In genomic region chr10:105785721-105786120, GRCh38 we compare ENCODE assay signal across 25 cellular contexts.
A peak's percentile ranks its signal among the peaks of the same experiment; 100 is the strongest.
DNase-seq lines count a peak whose midpoint lies in the region; ATAC-seq, FAIRE-seq and TF ChIP-seq lines count a peak whose summit lies in the region.
"Had no signal": no experiment of that assay in that cellular context is flagged by ENCODE, and none has a peak within 500 bp of the region (broad histone marks: within the 10 kb centered on the region; RNA-seq: fewer than 3 reads in every experiment).

No MANE protein-coding gene starts in this region.

- DNase-seq in HT1080 (ENCODE audit: low read depth): peak; percentile 69
- peak; percentile 4 for DNase-seq in RKO (ENCODE audit: low spot score)
- DNase-seq in bronchial epithelial cell (ENCODE audit: low read depth): peak; percentile 59
- DNase-seq in kidney tubule cell (ENCODE audit: low spot score): peak; percentile 82
- no peak for DNase-seq in adrenal gland
- no peak for DNase-seq in G401 (ENCODE audit: low spot score)
- DNase-seq: 8988T; ACHN; AML-193; BE2C; CD4-positive, alpha-beta T cell; CD8-positive, alpha-beta memory T cell; DMS 273 treated with DMSO at 0.1 percent for 48 hours; DMS79; EL; GF-D8; H7; HCEC 1CT had no signal

- intact Hi-C loops in adrenal gland (cut with DNase I): no loop called here

- ATAC-seq in HG03159 (IDR thresholded peaks at IDR 0.05; ENCODE audit: unreplicated experiment): no peak
- ATAC-seq: A549 had no signal

- no peaks in the 10 kb centered on the region for H3K36me3 ChIP-seq in bronchial epithelial cell (ENCODE audit: control insufficient read depth, insufficient read depth, low read length)
- H3K36me3 ChIP-seq in adrenal gland (replicated peaks in 1 of 2): no peaks in the 10 kb centered on the region
- H3K36me3 ChIP-seq: BE2C; BLaER1 treated with 17β-estradiol and CSF1 and Interleukin-3, amounts not matched to agents 10 nM and 100 nM had no signal

- TF ChIP-seq CTCF in bronchial epithelial cell (IDR thresholded peaks at IDR 0.05; ENCODE audit: insufficient read depth, low read length, severe bottlenecking) (no peak), adrenal gland (IDR thresholded peaks at IDR 0.05) (no peak)

- no peaks in the 10 kb centered on the region for H3K4me1 ChIP-seq in adrenal gland (replicated peaks in 1 of 2)
- H3K4me1 ChIP-seq: A549; BE2C; BLaER1 treated with 17β-estradiol and CSF1 and Interleukin-3, amounts not matched to agents 10 nM and 100 nM had no signal

- WGBS in adrenal gland, 4 donors: 42 to 50% (median 44%) methylated on average over 3 of the region's 3 CpGs

- H3K27me3 ChIP-seq in bronchial epithelial cell (ENCODE audit: control insufficient read depth, insufficient read depth, low read length) (no peaks in the 10 kb centered on the region), adrenal gland (no peaks in the 10 kb centered on the region)
- H3K27me3 ChIP-seq: BE2C; BLaER1 treated with 17β-estradiol and CSF1 and Interleukin-3, amounts not matched to agents 10 nM and 100 nM had no signal

- in situ Hi-C loops in G401 (cut with HindIII; ENCODE audit: low sequenced_read_pairs): no loop called here

- FAIRE-seq in bronchial epithelial cell (lab: Jason Lieb, UNC): no peak
- FAIRE-seq: A549, D721Med, GM12891, GM18507, H1 had no signal

- H3K4me3 ChIP-seq in bronchial epithelial cell (ENCODE audit: low read depth, low read length) (no peak overlapping the region), adrenal gland (no peak overlapping the region)
- H3K4me3 ChIP-seq: A549; BLaER1 treated with 17β-estradiol and CSF1 and Interleukin-3, amounts not matched to agents 10 nM and 100 nM had no signal

- TF ChIP-seq POLR2A in adrenal gland (IDR thresholded peaks at IDR 0.05): no peak

- H3K27ac ChIP-seq in adrenal gland: no peak overlapping the region
- H3K27ac ChIP-seq: A549; BLaER1 treated with 17β-estradiol and CSF1 and Interleukin-3, amounts not matched to agents 10 nM and 100 nM had no signal

- no peaks in the 10 kb centered on the region for H3K9me3 ChIP-seq in adrenal gland (replicated peaks in 1 of 3)
- H3K9me3 ChIP-seq: A549, BE2C had no signal

Comparison
In these comparisons a context has a peak if more than half of its experiments do, and no peak if none do; other contexts are left out.
1. DNase-seq: peak in HT1080 (single experiment), RKO (single experiment), bronchial epithelial cell (single experiment) and kidney tubule cell (single experiment); none in adrenal gland (0 of 7) and G401 (single experiment).